15 cellular contexts compared by ENCODE assay signal in genomic region chr11:13927496-13927895, GRCh38. TPM values are rescaled to one million over a fixed set of nuclear protein-coding genes. Genes with fewer than 3 reads are reported as not detected.
DNase-seq lines count a peak whose midpoint lies in the region; TF ChIP-seq lines count a peak whose summit lies in the region.
"Had no signal": no experiment of that assay in that cellular context is flagged by ENCODE, and none has a peak within 500 bp of the region (broad histone marks: within the 10 kb centered on the region; RNA-seq: fewer than 3 reads in every experiment).

No MANE protein-coding gene starts in this region.

- H3K36me3 ChIP-seq in breast epithelium (no peaks in the 10 kb centered on the region), colonic mucosa (no peaks in the 10 kb centered on the region)
- H3K36me3 ChIP-seq: BE2C had no signal

- H3K36me3 Mint-ChIP-seq in nephron progenitor cell (ENCODE audit: low read depth) = no peaks in the 10 kb centered on the region

- H3K27ac Mint-ChIP-seq in nephron progenitor cell = peak overlapping the region; percentile 62
- H3K27ac Mint-ChIP-seq: GM23338 had no signal

- H3K9ac ChIP-seq in colonic mucosa (ENCODE audit: low read depth in 2 of 2, low read length in 2 of 2) = no peak overlapping the region

- H3K4me3 Mint-ChIP-seq in nephron progenitor cell = no peak overlapping the region
- H3K4me3 Mint-ChIP-seq: CD4-positive, alpha-beta memory T cell; GM23338 had no signal

- H3K4me1 ChIP-seq in breast epithelium (no peaks in the 10 kb centered on the region), colonic mucosa (no peaks in the 10 kb centered on the region)
- H3K4me1 ChIP-seq: BE2C had no signal

- H3K27ac ChIP-seq in breast epithelium (no peak overlapping the region), colonic mucosa (no peak overlapping the region)
- H3K27ac ChIP-seq: C4-2B had no signal

- TF ChIP-seq POLR2A in breast epithelium (IDR thresholded peaks at IDR 0.05) = no peak

- H3K27me3 Mint-ChIP-seq in nephron progenitor cell (ENCODE audit: low read depth, poor library complexity) = no peaks in the 10 kb centered on the region
- H3K27me3 Mint-ChIP-seq: CD4-positive, alpha-beta memory T cell had no signal

- DNase-seq in anterior cingulate cortex (lab: John Stamatoyannopoulos, UW) (peak in 43 of 58 donors; percentile 0 to 80 (median 39)), head of caudate nucleus (peak in 27 of 42 donors; percentile 12 to 68 (median 41)), nephron progenitor cell (no peak), breast epithelium (ENCODE audit: low spot score in 2 of 2) (no peak), iPS-NIHi7 (ENCODE audit: extremely low spot score) (no peak), colonic mucosa (no peak), NCI-H345 treated with DMSO at 0.1 percent for 48 hours (lab: John Stamatoyannopoulos, UW; ENCODE audit: unreplicated experiment) (no peak)
- DNase-seq: BE2C; CD4-positive, alpha-beta memory T cell; DMS153; DMS79 treated with DMSO at 0.1 percent for 48 hours; EL; H7 had no signal

- intact Hi-C loops in head of caudate nucleus (cut with DNase I) = no loop called here
- intact Hi-C loops in breast epithelium (cut with DNase I; ENCODE audit: low total_unique reads) = no loop called here
- intact Hi-C loops in colonic mucosa (cut with DNase I) = no loop called here

- no peaks in the 10 kb centered on the region for H3K9me3 ChIP-seq in breast epithelium
- H3K9me3 ChIP-seq in colonic mucosa = no peaks in the 10 kb centered on the region
- H3K9me3 ChIP-seq: BE2C had no signal

- peaks cover 79% of the 10 kb centered on the region for H3K4me1 Mint-ChIP-seq in nephron progenitor cell

- no peaks in the 10 kb centered on the region for H3K27me3 ChIP-seq in breast epithelium
- no peaks in the 10 kb centered on the region for H3K27me3 ChIP-seq in colonic mucosa
- H3K27me3 ChIP-seq: BE2C had no signal

- no peak for TF ChIP-seq CTCF in nephron progenitor cell (IDR thresholded peaks at IDR 0.05)
- TF ChIP-seq CTCF in breast epithelium (IDR thresholded peaks at IDR 0.05) = no peak
- TF ChIP-seq CTCF in colonic mucosa (IDR thresholded peaks at IDR 0.05) = no peak

- H3K9me3 Mint-ChIP-seq in nephron progenitor cell = no peaks in the 10 kb centered on the region
- H3K9me3 Mint-ChIP-seq: GM23338 had no signal

- H3K4me3 ChIP-seq in breast epithelium (no peak overlapping the region), colonic mucosa (no peak overlapping the region)
- H3K4me3 ChIP-seq: GM23338 had no signal

RNA-seq across cellular contexts. Expression of gene SPON1, which starts 35.0 kb away (rescaled TPM):
- total RNA-seq in breast epithelium = 100 to 1,000 TPM in 1 of 3 donors, 10 to 100 TPM in 2; 30.1 to 133 (median 34.7) TPM
- 10 to 100 TPM; 91.4 to 93.9 TPM for total RNA-seq in colonic mucosa

Comparison
In these comparisons a context has a peak if more than half of its experiments do, and no peak if none do; other contexts are left out.
1. DNase-seq: peak in anterior cingulate cortex (43 of 58) and head of caudate nucleus (27 of 42); none in nephron progenitor cell (single experiment), breast epithelium (0 of 2), iPS-NIHi7 (single experiment), colonic mucosa (single experiment) and NCI-H345 treated with DMSO at 0.1 percent for 48 hours (single experiment).